In genomic region chr2:9330639-9331270, GRCh38 we compare ENCODE assay signal across 21 cellular contexts.
DNase-seq lines count a peak whose midpoint lies in the region; ATAC-seq and TF ChIP-seq lines count a peak whose summit lies in the region.
"Had no signal": no experiment of that assay in that cellular context is flagged by ENCODE, and none has a peak within 500 bp of the region (broad histone marks: within the 10 kb centered on the region; RNA-seq: fewer than 3 reads in every experiment).

No MANE protein-coding gene starts in this region.

- intact Hi-C loops in left ventricle myocardium inferior (cut with micrococcal nuclease): loop anchor here (5.0 kb wide), 1 partner anchor 123 kb away; the partner anchor contains the start of gene ASAP2
- intact Hi-C loops in activated B cell treated with CpG ODN at 0.5 μM for 24 hours (cut with micrococcal nuclease): no loop called here
- intact Hi-C loops in aorta (cut with DNase I): loop anchor here (5.0 kb wide), 2 partner anchors 43 to 118 kb away; no protein-coding TSS in a partner anchor

- H3K36me3 Mint-ChIP-seq in activated B cell treated with CpG ODN at 0.5 μM for 24 hours (ENCODE audit: low read depth): no peaks in the 10 kb centered on the region
- no peaks in the 10 kb centered on the region for H3K36me3 Mint-ChIP-seq in memory B cell
- no peaks in the 10 kb centered on the region for H3K36me3 Mint-ChIP-seq in activated T-cell treated with anti-CD3 and anti-CD28 coated beads, Interleukin-2, amount 50 U/mL, for 4 hours (ENCODE audit: insufficient read depth)
- H3K36me3 Mint-ChIP-seq: CD8-positive, alpha-beta T cell had no signal

- ATAC-seq in activated B cell treated with CpG ODN at 0.5 μM for 24 hours (ENCODE audit: low read depth) (peak; percentile 37), memory B cell (ENCODE audit: low read depth) (peak; percentile 41), aorta (ENCODE audit: low FRiP score) (peak; percentile 51), GM18511 (IDR thresholded peaks at IDR 0.05; ENCODE audit: unreplicated experiment) (no peak)
- ATAC-seq in activated T-cell treated with anti-CD3 and anti-CD28 coated beads, Interleukin-2, amount 50 U/mL, for 4 hours: no peak
- ATAC-seq: CD8-positive, alpha-beta T cell; left colon; pancreas; T-helper 17 cell had no signal

- no peaks in the 10 kb centered on the region for H3K27me3 ChIP-seq in left ventricle myocardium inferior (ENCODE audit: low read depth)
- no peaks in the 10 kb centered on the region for H3K27me3 ChIP-seq in right atrium auricular region
- H3K27me3 ChIP-seq in aorta (ENCODE audit: control insufficient read depth in 1 of 2, insufficient read depth in 2 of 2, low read length in 1 of 2): no peaks in the 10 kb centered on the region
- H3K27me3 ChIP-seq: pancreas had no signal

- H3K4me3 Mint-ChIP-seq in activated B cell treated with CpG ODN at 0.5 μM for 24 hours: no peak overlapping the region
- H3K4me3 Mint-ChIP-seq in memory B cell: no peak overlapping the region
- H3K4me3 Mint-ChIP-seq in activated T-cell treated with anti-CD3 and anti-CD28 coated beads, Interleukin-2, amount 50 U/mL, for 4 hours: no peak overlapping the region
- H3K4me3 Mint-ChIP-seq: CD8-positive, alpha-beta T cell; T-helper 17 cell had no signal

- no peak overlapping the region for H3K4me3 ChIP-seq in left ventricle myocardium inferior
- no peak overlapping the region for H3K4me3 ChIP-seq in right atrium auricular region
- H3K4me3 ChIP-seq in aorta (ENCODE audit: low read length in 2 of 2): no peak overlapping the region
- H3K4me3 ChIP-seq: pancreas had no signal

- POLR2A ChIA-PET in activated B cell treated with CpG ODN at 0.5 μM for 24 hours (lab: Charles Lee): no interaction called here

- H3K9me3 ChIP-seq in left ventricle myocardium inferior (replicated peaks) (no peaks in the 10 kb centered on the region), right atrium auricular region (no peaks in the 10 kb centered on the region), aorta (ENCODE audit: control insufficient read depth, low read length) (no peaks in the 10 kb centered on the region)
- H3K9me3 ChIP-seq: pancreas had no signal

- CTCF ChIA-PET in activated B cell treated with CpG ODN at 0.5 μM for 24 hours (lab: Charles Lee): no interaction called here

- H3K27ac ChIP-seq in left ventricle myocardium inferior (replicated peaks) (peak overlapping the region; percentile 32), right atrium auricular region (peak overlapping the region in 1 of 2 donors; percentile 19), aorta (ENCODE audit: low read depth in 1 of 2, low read length in 2 of 2) (peak overlapping the region in 1 of 2 donors; percentile 65)
- H3K27ac ChIP-seq: KMS-11, pancreas had no signal

- WGBS in aorta, 2 donors: 34 to 39% methylated on average over 19 of the region's 19 CpGs

- no peak for DNase-seq in left ventricle myocardium inferior
- no peak for DNase-seq in right atrium auricular region (ENCODE audit: low spot score)
- DNase-seq in activated B cell treated with CpG ODN at 0.5 μM for 24 hours: no peak
- no peak for DNase-seq in memory B cell (ENCODE audit: low spot score in 2 of 2)
- no peak for DNase-seq in aorta
- no peak for DNase-seq in NCI-H1105 treated with DMSO at 0.1 percent for 48 hours (lab: John Stamatoyannopoulos, UW)
- no peak for DNase-seq in activated T-cell treated with anti-CD3 and anti-CD28 coated beads, Interleukin-2, amount 50 U/mL, for 4 hours
- DNase-seq: ACHN; activated effector memory CD4-positive, alpha-beta T cell treated with anti-CD3 and anti-CD28 coated beads, Interleukin-2, amount 50 U/mL, for 16 hours; amygdala; CD8-positive, alpha-beta T cell; DND-41; HCEC 1CT; left colon; NCI-H1417; NCI-H2171 treated with DMSO at 0.1 percent for 48 hours; pancreas; stimulated activated naive CD4-positive, alpha-beta T cell; T-helper 17 cell had no signal

- H3K9me3 Mint-ChIP-seq in activated B cell treated with CpG ODN at 0.5 μM for 24 hours: no peaks in the 10 kb centered on the region
- no peaks in the 10 kb centered on the region for H3K9me3 Mint-ChIP-seq in memory B cell
- H3K9me3 Mint-ChIP-seq in activated T-cell treated with anti-CD3 and anti-CD28 coated beads, Interleukin-2, amount 50 U/mL, for 4 hours: no peaks in the 10 kb centered on the region
- H3K9me3 Mint-ChIP-seq: CD8-positive, alpha-beta T cell had no signal

- H3K4me1 ChIP-seq in left ventricle myocardium inferior (peaks cover 58% of the 10 kb centered on the region), right atrium auricular region (peaks cover 0 to 34% of the 10 kb centered on the region in 2 donors), aorta (ENCODE audit: control insufficient read depth in 1 of 2, insufficient read depth in 2 of 2, low read length in 2 of 2) (no peaks in the 10 kb centered on the region)
- H3K4me1 ChIP-seq: pancreas had no signal

- H3K4me1 Mint-ChIP-seq in activated B cell treated with CpG ODN at 0.5 μM for 24 hours (peaks cover 13% of the 10 kb centered on the region), memory B cell (peaks cover 9% of the 10 kb centered on the region)
- H3K4me1 Mint-ChIP-seq in activated T-cell treated with anti-CD3 and anti-CD28 coated beads, Interleukin-2, amount 50 U/mL, for 4 hours (ENCODE audit: low read depth): no peaks in the 10 kb centered on the region

- H3K27ac Mint-ChIP-seq in activated B cell treated with CpG ODN at 0.5 μM for 24 hours (no peak overlapping the region), memory B cell (no peak overlapping the region)
- H3K27ac Mint-ChIP-seq: CD8-positive, alpha-beta T cell; T-helper 17 cell had no signal

- TF ChIP-seq CTCF in left ventricle myocardium inferior (IDR thresholded peaks at IDR 0.05; ENCODE audit: borderline replicate concordance) (no peak), right atrium auricular region (IDR thresholded peaks at IDR 0.05) (no peak), activated B cell treated with CpG ODN at 0.5 μM for 24 hours (IDR thresholded peaks at IDR 0.05) (no peak)

- H3K36me3 ChIP-seq in left ventricle myocardium inferior: peaks cover 12% of the 10 kb centered on the region
- peaks cover 8% of the 10 kb centered on the region for H3K36me3 ChIP-seq in right atrium auricular region
- H3K36me3 ChIP-seq in aorta (ENCODE audit: control insufficient read depth in 1 of 2, insufficient read depth in 2 of 2, low read length in 1 of 2): peaks cover 0 to 3% of the 10 kb centered on the region in 2 donors
- H3K36me3 ChIP-seq: pancreas had no signal

- no peaks in the 10 kb centered on the region for H3K27me3 Mint-ChIP-seq in activated B cell treated with CpG ODN at 0.5 μM for 24 hours
- H3K27me3 Mint-ChIP-seq in memory B cell: peaks cover 8% of the 10 kb centered on the region
- peaks cover 2% of the 10 kb centered on the region for H3K27me3 Mint-ChIP-seq in activated T-cell treated with anti-CD3 and anti-CD28 coated beads, Interleukin-2, amount 50 U/mL, for 4 hours (ENCODE audit: low read depth)

Comparison
In these comparisons a context has a peak if more than half of its experiments do, and no peak if none do; other contexts are left out.
1. ATAC-seq: peak in activated B cell treated with CpG ODN at 0.5 μM for 24 hours (single experiment), memory B cell (single experiment) and aorta (single experiment); none in activated T-cell treated with anti-CD3 and anti-CD28 coated beads, Interleukin-2, amount 50 U/mL, for 4 hours (0 of 2) and GM18511 (single experiment).